Comparison of ENCODE assay signal across 8 cellular contexts in genomic region chr17:8222630-8223355, GRCh38. TPM values are rescaled to one million over a fixed set of nuclear protein-coding genes. Genes with fewer than 3 reads are reported as not detected.
DNase-seq lines count a peak whose midpoint lies in the region; ATAC-seq, FAIRE-seq and TF ChIP-seq lines count a peak whose summit lies in the region.

No MANE protein-coding gene starts in this region.

- no peak for FAIRE-seq in HepG2 (lab: Jason Lieb, UNC)

- TSS peak; percentile 34 for BruUV-seq in HepG2 (replicated peaks; lab: Mats Ljungman, UMichigan)

- H3K27ac ChIP-seq in HepG2 (ENCODE audit: extremely low read length, insufficient read depth, low read length), result peak overlapping the region; percentile 91

- peaks cover 37% of the 10 kb centered on the region for H3K36me3 Mint-ChIP-seq in activated CD4-positive, alpha-beta T cell treated with anti-CD3 and anti-CD28 coated beads, Interleukin-2, amount 10 ng/mL, durations not matched to agents 7 days and 5 days (ENCODE audit: low read depth)

- H3K36me3 ChIP-seq in HepG2 (replicated peaks in 1 of 2; ENCODE audit: control insufficient read depth in 1 of 2, insufficient read depth in 2 of 2, low read length in 2 of 2), result peaks cover under 1 to 8% of the 10 kb centered on the region in 2 experiments; a peak in 4 of 5 replicates

- peak; percentile 53 to 78; a peak in 3 of 4 replicates for TF ChIP-seq POLR2A in HepG2 (IDR thresholded peaks at IDR 0.05; ENCODE audit: insufficient read depth in 1 of 2, low read depth in 2 of 2, low read length in 2 of 2)

- H3K9me3 ChIP-seq in HepG2 (ENCODE audit: low read length), result no peaks in the 10 kb centered on the region

- intact Hi-C loops in HepG2 (cut with micrococcal nuclease; ENCODE audit: unreplicated experiment), result loop anchor here (1.0 to 5.0 kb wide), 4 partner anchors 27 to 155 kb away; partner anchors contain the start of genes KRABD2 and PFAS

- H3K4me3 ChIP-seq in AG10803 (ENCODE audit: low read length) (peak overlapping the region; percentile 89), HepG2 (replicated peaks in 1 of 3; ENCODE audit: insufficient read depth in 1 of 3, low read depth in 2 of 3, low read length in 3 of 3) (peak overlapping the region; percentile 69 to 85 (median 70))

- peak; percentile 31 for TF ChIP-seq RAD21 in HepG2 (CRISPR knock-in tag; IDR thresholded peaks at IDR 0.05)

- H3K27me3 Mint-ChIP-seq in activated CD4-positive, alpha-beta T cell treated with anti-CD3 and anti-CD28 coated beads, Interleukin-2, amount 10 ng/mL, durations not matched to agents 7 days and 5 days, result no peaks in the 10 kb centered on the region

- no peaks in the 10 kb centered on the region for H3K79me2 ChIP-seq in HepG2 (ENCODE audit: insufficient read depth, low read length)

- DNase-seq in AG10803 (ENCODE audit: low read depth) (peak; percentile 96), NCI-H510A treated with DMSO at 0.1 percent for 48 hours (lab: John Stamatoyannopoulos, UW) (peak; percentile 97), cortex of kidney (lab: John Stamatoyannopoulos, UW) (peak; percentile 49), HepG2 (ENCODE audit: low spot score) (peak; percentile 88)
- peak; percentile 91 for DNase-seq in activated CD4-positive, alpha-beta T cell treated with anti-CD3 and anti-CD28 coated beads, Interleukin-2, amount 10 ng/mL, durations not matched to agents 7 days and 5 days
- DNase-seq in stimulated activated CD4-positive, alpha-beta T cell treated with anti-CD3 and anti-CD28 coated beads, Interleukin-2, amount 100 ng/mL, for 4 hours (ENCODE audit: low read depth), result peak; percentile 82

- no peaks in the 10 kb centered on the region; a peak in 1 of 5 replicates for H3K27me3 ChIP-seq in HepG2 (ENCODE audit: control insufficient read depth in 1 of 2, insufficient read depth in 2 of 2, low read length in 2 of 2)

- no peak overlapping the region for H2AFZ ChIP-seq in HepG2 (ENCODE audit: low read length)

- peak; percentile 27 for ATAC-seq in GM19025 (IDR thresholded peaks at IDR 0.05; ENCODE audit: low read depth, unreplicated experiment)
- ATAC-seq in HG03354 (IDR thresholded peaks at IDR 0.05; ENCODE audit: poor library complexity, severe bottlenecking, unreplicated experiment), result peak; percentile 44
- ATAC-seq in HepG2, result peak; percentile 64

- H3K4me3 Mint-ChIP-seq in activated CD4-positive, alpha-beta T cell treated with anti-CD3 and anti-CD28 coated beads, Interleukin-2, amount 10 ng/mL, durations not matched to agents 7 days and 5 days, result peak overlapping the region; percentile 95

- POLR2A ChIA-PET in activated CD4-positive, alpha-beta T cell treated with anti-CD3 and anti-CD28 coated beads, Interleukin-2, amount 10 ng/mL, durations not matched to agents 7 days and 5 days (lab: Charles Lee), result interaction anchor here (0.7 to 0.8 kb wide), 2 partner anchors 25 to 66 kb away, joined by 3 read pairs; partner anchors contain the start of gene CTC1
- POLR2A ChIA-PET in HepG2 (lab: Yijun Ruan, JAX), result interaction anchor here (0.5 to 7.7 kb wide), 24 partner anchors 11 to 820 kb away, joined by 3 to 111 read pairs (median 4); partner anchors contain the start of genes AURKB, BORCS6, CTC1 and KRABD2

- H3K4me1 ChIP-seq in HepG2 (ENCODE audit: insufficient read depth, low read length), result peaks cover 33% of the 10 kb centered on the region

- no peaks in the 10 kb centered on the region for H3K9me3 Mint-ChIP-seq in activated CD4-positive, alpha-beta T cell treated with anti-CD3 and anti-CD28 coated beads, Interleukin-2, amount 10 ng/mL, durations not matched to agents 7 days and 5 days

- peaks cover 72% of the 10 kb centered on the region for H3K4me1 Mint-ChIP-seq in activated CD4-positive, alpha-beta T cell treated with anti-CD3 and anti-CD28 coated beads, Interleukin-2, amount 10 ng/mL, durations not matched to agents 7 days and 5 days

- peak overlapping the region; percentile 99 for H3K27ac Mint-ChIP-seq in activated CD4-positive, alpha-beta T cell treated with anti-CD3 and anti-CD28 coated beads, Interleukin-2, amount 10 ng/mL, durations not matched to agents 7 days and 5 days

- H4K20me1 ChIP-seq in HepG2 (ENCODE audit: insufficient read depth, low read length), result peaks cover 4% of the 10 kb centered on the region; the same call in 1 of the 2 replicates

- CTCF ChIA-PET in activated CD4-positive, alpha-beta T cell treated with anti-CD3 and anti-CD28 coated beads, Interleukin-2, amount 10 ng/mL, durations not matched to agents 7 days and 5 days (lab: Charles Lee), result interaction anchor here (0.8 to 3.1 kb wide), 20 partner anchors 8 to 162 kb away, joined by 3 to 14 read pairs (median 6); partner anchors contain the start of genes AURKB and SLC25A35
- CTCF ChIA-PET in HepG2 (lab: Yijun Ruan, JAX; ENCODE audit: low intra/inter-chr PET ratio, low total read pairs), result interaction anchor here (0.7 kb wide), 1 partner anchor 78 kb away, joined by 3 read pairs; no protein-coding TSS in a partner anchor

- no peak for TF ChIP-seq CTCF in AG10803 (conservative IDR thresholded peaks at IDR 0.05; ENCODE audit: low read length)
- TF ChIP-seq CTCF in HepG2 (CRISPR knock-in tag; IDR thresholded peaks at IDR 0.05), result no peak

- 4% methylated on average over 18 of the region's 49 CpGs for WGBS in HepG2 (ENCODE audit: low lambda C conversion rate)

- in situ Hi-C loops in HepG2 (cut with HindIII; ENCODE audit: extremely low pct_ligation_motif_present, low pct_unique_long_range_greater_than_20kb), result loop anchor here (5.0 kb wide), 2 partner anchors 35 to 80 kb away; no protein-coding TSS in a partner anchor

- peak overlapping the region; percentile 80 for H3K9ac ChIP-seq in HepG2 (ENCODE audit: insufficient read depth, low read depth, low read length)

- H3K4me2 ChIP-seq in HepG2 (ENCODE audit: low read depth, low read length), result peak overlapping the region; percentile 95

- TF ChIP-seq EP300 in HepG2 (IDR thresholded peaks at IDR 0.05; ENCODE audit: low read depth in 2 of 2, low read length in 2 of 2) (no peak), HepG2 (CRISPR knock-in tag; IDR thresholded peaks at IDR 0.05; ENCODE audit: borderline replicate concordance) (no peak)

RNA-seq across cellular contexts. Expression of gene AURKB, which starts 12.4 kb away (rescaled TPM):
- total RNA-seq in activated CD4-positive, alpha-beta T cell treated with anti-CD3 and anti-CD28 coated beads, Interleukin-2, amount 10 ng/mL, durations not matched to agents 7 days and 5 days, result 100 to 1,000 TPM; 188 to 224 TPM
- total RNA-seq in HepG2 (2016; rRNA removed; fragmentation: Illumina TruSeq; extraction: Trizol), result 67.7 and 75.3 TPM in 2 replicates
- total RNA-seq in HepG2 (2016; cell fraction: cytosol; rRNA removed; fragmentation: Illumina TruSeq; extraction: Trizol; ENCODE audit: low read depth), result 35.3 and 36.5 TPM in 2 replicates
- 56.7 and 73.3 TPM in 2 replicates for total RNA-seq in HepG2 (2016; cell fraction: insoluble cytoplasmic fraction; rRNA removed; fragmentation: Illumina TruSeq; extraction: Trizol)
- 32.1 and 37.8 TPM in 2 replicates for total RNA-seq in HepG2 (2016; cell fraction: membrane; rRNA removed; fragmentation: Illumina TruSeq; extraction: Trizol)
- total RNA-seq in HepG2 (2016; cell fraction: nucleus; rRNA removed; fragmentation: Illumina TruSeq; extraction: Trizol), result 41.9 and 49.2 TPM in 2 replicates
- polyA plus RNA-seq in HepG2 (2011; rRNA removed), result 21.8 and 29.5 TPM in 2 replicates
- 13.9 and 23.3 TPM in 2 replicates for polyA plus RNA-seq in HepG2 (2011; cell fraction: cytosol; rRNA removed)
- 85.7 and 130 TPM in 2 replicates for polyA plus RNA-seq in HepG2 (2011; cell fraction: nucleus; rRNA removed)
- 28.3 and 50.5 TPM in 2 replicates for polyA plus RNA-seq in HepG2 (2012)
- 34.3 and 37.3 TPM in 2 replicates for polyA plus RNA-seq in HepG2 (2016; cell fraction: cytosol; fragmentation: Illumina TruSeq; extraction: Trizol; ENCODE audit: low read depth)
- 64.2 and 89.6 TPM in 2 replicates for polyA plus RNA-seq in HepG2 (2016; cell fraction: insoluble cytoplasmic fraction; fragmentation: Illumina TruSeq; extraction: Trizol; ENCODE audit: low read depth)
- 33.8 and 35.0 TPM in 2 replicates for polyA plus RNA-seq in HepG2 (2016; cell fraction: membrane; fragmentation: Illumina TruSeq; extraction: Trizol; ENCODE audit: low read depth)
- 113 and 123 TPM in 2 replicates for polyA plus RNA-seq in HepG2 (2016; cell fraction: nucleus; fragmentation: Illumina TruSeq; extraction: Trizol; ENCODE audit: insufficient read depth, low read depth)
- polyA minus RNA-seq in HepG2 (2011; rRNA and poly(A)+ RNA removed; ENCODE audit: low replicate concordance), result 58.9 and 154 TPM in 2 replicates
- polyA minus RNA-seq in HepG2 (2011; cell fraction: cytosol; rRNA and poly(A)+ RNA removed), result 9.3 and 12.4 TPM in 2 replicates
- 39.9 and 62.1 TPM in 2 replicates for polyA minus RNA-seq in HepG2 (2011; cell fraction: nucleus; rRNA and poly(A)+ RNA removed)

RNA-seq across cellular contexts. Expression of gene CTC1, which starts 25.1 kb away (rescaled TPM):
- 100 to 1,000 TPM; 125 to 126 TPM for total RNA-seq in activated CD4-positive, alpha-beta T cell treated with anti-CD3 and anti-CD28 coated beads, Interleukin-2, amount 10 ng/mL, durations not matched to agents 7 days and 5 days
- 5.4 and 7.2 TPM in 2 replicates for total RNA-seq in HepG2 (2016; rRNA removed; fragmentation: Illumina TruSeq; extraction: Trizol)
- 1.7 and 2.9 TPM in 2 replicates for total RNA-seq in HepG2 (2016; cell fraction: cytosol; rRNA removed; fragmentation: Illumina TruSeq; extraction: Trizol; ENCODE audit: low read depth)
- total RNA-seq in HepG2 (2016; cell fraction: insoluble cytoplasmic fraction; rRNA removed; fragmentation: Illumina TruSeq; extraction: Trizol), result 4.3 and 7.4 TPM in 2 replicates
- total RNA-seq in HepG2 (2016; cell fraction: membrane; rRNA removed; fragmentation: Illumina TruSeq; extraction: Trizol), result 1.3 and 3.2 TPM in 2 replicates
- 12.4 and 13.3 TPM in 2 replicates for total RNA-seq in HepG2 (2016; cell fraction: nucleus; rRNA removed; fragmentation: Illumina TruSeq; extraction: Trizol)
- 18.9 and 22.0 TPM in 2 replicates for polyA plus RNA-seq in HepG2 (2011; rRNA removed)
- polyA plus RNA-seq in HepG2 (2011; cell fraction: cytosol; rRNA removed), result 4.5 and 5.5 TPM in 2 replicates
- polyA plus RNA-seq in HepG2 (2011; cell fraction: nucleus; rRNA removed), result 144 and 158 TPM in 2 replicates
- 18.5 and 21.5 TPM in 2 replicates for polyA plus RNA-seq in HepG2 (2012)
- polyA plus RNA-seq in HepG2 (2016; cell fraction: cytosol; fragmentation: Illumina TruSeq; extraction: Trizol; ENCODE audit: low read depth), result 0.61 and 0.67 TPM in 2 replicates
- 5.3 and 5.5 TPM in 2 replicates for polyA plus RNA-seq in HepG2 (2016; cell fraction: insoluble cytoplasmic fraction; fragmentation: Illumina TruSeq; extraction: Trizol; ENCODE audit: low read depth)
- 0.97 and 1.4 TPM in 2 replicates for polyA plus RNA-seq in HepG2 (2016; cell fraction: membrane; fragmentation: Illumina TruSeq; extraction: Trizol; ENCODE audit: low read depth)
- polyA plus RNA-seq in HepG2 (2016; cell fraction: nucleus; fragmentation: Illumina TruSeq; extraction: Trizol; ENCODE audit: insufficient read depth, low read depth), result 46.8 and 52.7 TPM in 2 replicates
- 24.4 and 39.3 TPM in 2 replicates for polyA minus RNA-seq in HepG2 (2011; rRNA and poly(A)+ RNA removed; ENCODE audit: low replicate concordance)
- 4.7 and 6.2 TPM in 2 replicates for polyA minus RNA-seq in HepG2 (2011; cell fraction: cytosol; rRNA and poly(A)+ RNA removed)
- 57.3 and 73.7 TPM in 2 replicates for polyA minus RNA-seq in HepG2 (2011; cell fraction: nucleus; rRNA and poly(A)+ RNA removed)

RNA-seq across cellular contexts. Expression of gene PFAS, which starts 26.3 kb away (rescaled TPM):
- total RNA-seq in activated CD4-positive, alpha-beta T cell treated with anti-CD3 and anti-CD28 coated beads, Interleukin-2, amount 10 ng/mL, durations not matched to agents 7 days and 5 days, result 10 to 100 TPM; 54.0 to 60.4 TPM
- 42.8 and 58.2 TPM in 2 replicates for total RNA-seq in HepG2 (2016; rRNA removed; fragmentation: Illumina TruSeq; extraction: Trizol)
- 3.9 and 4.1 TPM in 2 replicates for total RNA-seq in HepG2 (2016; cell fraction: cytosol; rRNA removed; fragmentation: Illumina TruSeq; extraction: Trizol; ENCODE audit: low read depth)
- 36.4 and 46.8 TPM in 2 replicates for total RNA-seq in HepG2 (2016; cell fraction: insoluble cytoplasmic fraction; rRNA removed; fragmentation: Illumina TruSeq; extraction: Trizol)
- total RNA-seq in HepG2 (2016; cell fraction: membrane; rRNA removed; fragmentation: Illumina TruSeq; extraction: Trizol), result 10.3 and 10.7 TPM in 2 replicates
- total RNA-seq in HepG2 (2016; cell fraction: nucleus; rRNA removed; fragmentation: Illumina TruSeq; extraction: Trizol), result 39.8 and 46.9 TPM in 2 replicates
- polyA plus RNA-seq in HepG2 (2011; rRNA removed), result 45.7 and 49.4 TPM in 2 replicates
- polyA plus RNA-seq in HepG2 (2011; cell fraction: cytosol; rRNA removed), result 11.1 and 14.3 TPM in 2 replicates
- polyA plus RNA-seq in HepG2 (2011; cell fraction: nucleus; rRNA removed), result 242 and 334 TPM in 2 replicates
- 27.4 and 34.4 TPM in 2 replicates for polyA plus RNA-seq in HepG2 (2012)
- polyA plus RNA-seq in HepG2 (2016; cell fraction: cytosol; fragmentation: Illumina TruSeq; extraction: Trizol; ENCODE audit: low read depth), result 1.7 and 1.8 TPM in 2 replicates
- 24.1 and 31.4 TPM in 2 replicates for polyA plus RNA-seq in HepG2 (2016; cell fraction: insoluble cytoplasmic fraction; fragmentation: Illumina TruSeq; extraction: Trizol; ENCODE audit: low read depth)
- polyA plus RNA-seq in HepG2 (2016; cell fraction: membrane; fragmentation: Illumina TruSeq; extraction: Trizol; ENCODE audit: low read depth), result 4.5 and 5.1 TPM in 2 replicates
- polyA plus RNA-seq in HepG2 (2016; cell fraction: nucleus; fragmentation: Illumina TruSeq; extraction: Trizol; ENCODE audit: insufficient read depth, low read depth), result 118 and 131 TPM in 2 replicates
- polyA minus RNA-seq in HepG2 (2011; rRNA and poly(A)+ RNA removed; ENCODE audit: low replicate concordance), result 158 and 300 TPM in 2 replicates
- 20.2 and 30.2 TPM in 2 replicates for polyA minus RNA-seq in HepG2 (2011; cell fraction: cytosol; rRNA and poly(A)+ RNA removed)
- polyA minus RNA-seq in HepG2 (2011; cell fraction: nucleus; rRNA and poly(A)+ RNA removed), result 53.2 and 63.2 TPM in 2 replicates

RNA-seq across cellular contexts. Expression of gene BORCS6, which starts 32.8 kb away (rescaled TPM):
- 10 to 100 TPM; 12.2 to 12.9 TPM for total RNA-seq in activated CD4-positive, alpha-beta T cell treated with anti-CD3 and anti-CD28 coated beads, Interleukin-2, amount 10 ng/mL, durations not matched to agents 7 days and 5 days
- 5.1 and 5.3 TPM in 2 replicates for total RNA-seq in HepG2 (2016; rRNA removed; fragmentation: Illumina TruSeq; extraction: Trizol)
- total RNA-seq in HepG2 (2016; cell fraction: cytosol; rRNA removed; fragmentation: Illumina TruSeq; extraction: Trizol; ENCODE audit: low read depth), result 1.3 and 1.4 TPM in 2 replicates
- 4.3 and 5.3 TPM in 2 replicates for total RNA-seq in HepG2 (2016; cell fraction: insoluble cytoplasmic fraction; rRNA removed; fragmentation: Illumina TruSeq; extraction: Trizol)
- total RNA-seq in HepG2 (2016; cell fraction: membrane; rRNA removed; fragmentation: Illumina TruSeq; extraction: Trizol), result 3.0 and 3.2 TPM in 2 replicates
- total RNA-seq in HepG2 (2016; cell fraction: nucleus; rRNA removed; fragmentation: Illumina TruSeq; extraction: Trizol), result 2.1 and 2.4 TPM in 2 replicates
- polyA plus RNA-seq in HepG2 (2011; rRNA removed), result 2.0 and 3.2 TPM in 2 replicates
- 3.3 and 3.8 TPM in 2 replicates for polyA plus RNA-seq in HepG2 (2011; cell fraction: cytosol; rRNA removed)
- 1.8 and 2.1 TPM in 2 replicates for polyA plus RNA-seq in HepG2 (2011; cell fraction: nucleus; rRNA removed)
- polyA plus RNA-seq in HepG2 (2012), result 2.9 and 3.6 TPM in 2 replicates
- 1.1 TPM in 2 replicates for polyA plus RNA-seq in HepG2 (2016; cell fraction: cytosol; fragmentation: Illumina TruSeq; extraction: Trizol; ENCODE audit: low read depth)
- 4.1 and 5.6 TPM in 2 replicates for polyA plus RNA-seq in HepG2 (2016; cell fraction: insoluble cytoplasmic fraction; fragmentation: Illumina TruSeq; extraction: Trizol; ENCODE audit: low read depth)
- 1.5 and 1.8 TPM in 2 replicates for polyA plus RNA-seq in HepG2 (2016; cell fraction: membrane; fragmentation: Illumina TruSeq; extraction: Trizol; ENCODE audit: low read depth)
- polyA plus RNA-seq in HepG2 (2016; cell fraction: nucleus; fragmentation: Illumina TruSeq; extraction: Trizol; ENCODE audit: insufficient read depth, low read depth), result 2.6 and 2.8 TPM in 2 replicates
- 6.1 and 8.3 TPM in 2 replicates for polyA minus RNA-seq in HepG2 (2011; rRNA and poly(A)+ RNA removed; ENCODE audit: low replicate concordance)
- polyA minus RNA-seq in HepG2 (2011; cell fraction: cytosol; rRNA and poly(A)+ RNA removed), result 2.1 and 3.3 TPM in 2 replicates
- polyA minus RNA-seq in HepG2 (2011; cell fraction: nucleus; rRNA and poly(A)+ RNA removed), result 1.2 and 1.9 TPM in 2 replicates

RNA-seq across cellular contexts. Expression of gene TMEM107, which starts 46.6 kb away (rescaled TPM):
- 10 to 100 TPM; 34.8 to 37.2 TPM for total RNA-seq in activated CD4-positive, alpha-beta T cell treated with anti-CD3 and anti-CD28 coated beads, Interleukin-2, amount 10 ng/mL, durations not matched to agents 7 days and 5 days
- total RNA-seq in HepG2 (2016; rRNA removed; fragmentation: Illumina TruSeq; extraction: Trizol), result 3.8 and 15.3 TPM in 2 replicates
- 138 and 159 TPM in 2 replicates for total RNA-seq in HepG2 (2016; cell fraction: cytosol; rRNA removed; fragmentation: Illumina TruSeq; extraction: Trizol; ENCODE audit: low read depth)
- total RNA-seq in HepG2 (2016; cell fraction: insoluble cytoplasmic fraction; rRNA removed; fragmentation: Illumina TruSeq; extraction: Trizol), result 4.0 and 13.1 TPM in 2 replicates
- 25.0 and 29.6 TPM in 2 replicates for total RNA-seq in HepG2 (2016; cell fraction: membrane; rRNA removed; fragmentation: Illumina TruSeq; extraction: Trizol)
- total RNA-seq in HepG2 (2016; cell fraction: nucleus; rRNA removed; fragmentation: Illumina TruSeq; extraction: Trizol), result 18.7 and 21.8 TPM in 2 replicates
- 4.5 and 7.2 TPM in 2 replicates for polyA plus RNA-seq in HepG2 (2011; rRNA removed)
- 5.0 and 5.5 TPM in 2 replicates for polyA plus RNA-seq in HepG2 (2011; cell fraction: cytosol; rRNA removed)
- 3.9 and 4.3 TPM in 2 replicates for polyA plus RNA-seq in HepG2 (2011; cell fraction: nucleus; rRNA removed)
- polyA plus RNA-seq in HepG2 (2012), result 2.6 and 3.6 TPM in 2 replicates
- polyA plus RNA-seq in HepG2 (2016; cell fraction: cytosol; fragmentation: Illumina TruSeq; extraction: Trizol; ENCODE audit: low read depth), result 2.4 and 3.4 TPM in 2 replicates
- 3.4 and 3.5 TPM in 2 replicates for polyA plus RNA-seq in HepG2 (2016; cell fraction: insoluble cytoplasmic fraction; fragmentation: Illumina TruSeq; extraction: Trizol; ENCODE audit: low read depth)
- polyA plus RNA-seq in HepG2 (2016; cell fraction: membrane; fragmentation: Illumina TruSeq; extraction: Trizol; ENCODE audit: low read depth), result 2.1 and 3.3 TPM in 2 replicates
- 4.5 and 4.6 TPM in 2 replicates for polyA plus RNA-seq in HepG2 (2016; cell fraction: nucleus; fragmentation: Illumina TruSeq; extraction: Trizol; ENCODE audit: insufficient read depth, low read depth)
- 121 and 165 TPM in 2 replicates for polyA minus RNA-seq in HepG2 (2011; rRNA and poly(A)+ RNA removed; ENCODE audit: low replicate concordance)
- polyA minus RNA-seq in HepG2 (2011; cell fraction: cytosol; rRNA and poly(A)+ RNA removed), result 34.2 and 36.5 TPM in 2 replicates
- polyA minus RNA-seq in HepG2 (2011; cell fraction: nucleus; rRNA and poly(A)+ RNA removed), result 79.1 and 96.4 TPM in 2 replicates

Comparison
In these comparisons a context has a peak if more than half of its experiments do, and no peak if none do; other contexts are left out.
1. Peak in every context shown above with its lines: DNase-seq, ATAC-seq, H3K4me3 ChIP-seq and H3K27ac ChIP-seq.
2. RNA of gene CTC1, which starts 25.1 kb away (total RNA-seq): 125 to 126 TPM in activated CD4-positive, alpha-beta T cell treated with anti-CD3 and anti-CD28 coated beads, Interleukin-2, amount 10 ng/mL, durations not matched to agents 7 days and 5 days; 1.3 to 13.3 TPM in HepG2; every median in the first group is over 4 times any median in the second.